15 cellular contexts compared by ENCODE assay signal in genomic region chr6:122408697-122409458, GRCh38. TPM values are rescaled to one million over a fixed set of nuclear protein-coding genes. Genes with fewer than 3 reads are reported as not detected.
DNase-seq lines count a peak whose midpoint lies in the region; TF ChIP-seq lines count a peak whose summit lies in the region.
"Had no signal": no experiment of that assay in that cellular context is flagged by ENCODE, and none has a peak within 500 bp of the region (broad histone marks: within the 10 kb centered on the region; RNA-seq: fewer than 3 reads in every experiment).

No MANE protein-coding gene starts in this region.

- peak overlapping the region; percentile 32 for H3K4me3 ChIP-seq in A673 (ENCODE audit: low read depth, low read length, poor library complexity, severe bottlenecking)
- no peak overlapping the region for H3K4me3 ChIP-seq in CD4-positive, alpha-beta memory T cell (ENCODE audit: low read length in 2 of 2)
- H3K4me3 ChIP-seq: left lung had no signal

- peak overlapping the region; percentile 79 for H3K27ac ChIP-seq in A673 (ENCODE audit: low read depth, low read length, poor library complexity, severe bottlenecking)
- H3K27ac ChIP-seq in CD4-positive, alpha-beta memory T cell (ENCODE audit: low read depth, low read length), result peak overlapping the region; percentile 45
- H3K27ac ChIP-seq: left lung had no signal

- H3K36me3 Mint-ChIP-seq in CD4-positive, alpha-beta memory T cell, result peaks cover 17% of the 10 kb centered on the region in 2 donors
- peaks cover 48% of the 10 kb centered on the region for H3K36me3 Mint-ChIP-seq in activated CD4-positive, alpha-beta memory T cell treated with anti-CD3 and anti-CD28 coated beads, Interleukin-2, amount 10 ng/mL, durations not matched to agents 7 days and 5 days (ENCODE audit: low read depth)
- H3K36me3 Mint-ChIP-seq in immature natural killer cell, result peaks cover 14 to 16% (median 16%) of the 10 kb centered on the region in 3 donors

- peaks cover 17% of the 10 kb centered on the region for H3K36me3 ChIP-seq in A673 (ENCODE audit: insufficient read depth, low read length, poor library complexity, severe bottlenecking)
- H3K36me3 ChIP-seq in CD4-positive, alpha-beta memory T cell (ENCODE audit: insufficient read depth, low read length), result no peaks in the 10 kb centered on the region

- H3K27me3 ChIP-seq in A673 (replicated peaks; ENCODE audit: insufficient read depth, low read depth, low read length, poor library complexity), result no peaks in the 10 kb centered on the region
- no peaks in the 10 kb centered on the region for H3K27me3 ChIP-seq in CD4-positive, alpha-beta memory T cell (ENCODE audit: insufficient read depth, low read length)
- H3K27me3 ChIP-seq: left lung had no signal

- H3K27me3 Mint-ChIP-seq in CD4-positive, alpha-beta memory T cell, result no peaks in the 10 kb centered on the region
- no peaks in the 10 kb centered on the region for H3K27me3 Mint-ChIP-seq in activated CD4-positive, alpha-beta memory T cell treated with anti-CD3 and anti-CD28 coated beads, Interleukin-2, amount 10 ng/mL, durations not matched to agents 7 days and 5 days
- no peaks in the 10 kb centered on the region for H3K27me3 Mint-ChIP-seq in immature natural killer cell (ENCODE audit: low read depth in 3 of 3)

- peak overlapping the region; percentile 70 to 85 (median 75) for H3K4me3 Mint-ChIP-seq in CD4-positive, alpha-beta memory T cell
- peak overlapping the region; percentile 36 for H3K4me3 Mint-ChIP-seq in activated CD4-positive, alpha-beta memory T cell treated with anti-CD3 and anti-CD28 coated beads, Interleukin-2, amount 10 ng/mL, durations not matched to agents 7 days and 5 days
- H3K4me3 Mint-ChIP-seq in immature natural killer cell, result peak overlapping the region; percentile 57 to 74 (median 61)

- DNase-seq in A673 (ENCODE audit: low spot score), result peak; percentile 84
- DNase-seq in CD4-positive, alpha-beta memory T cell, result peak in 4 of 5 donors; percentile 30 to 44 (median 35)
- no peak for DNase-seq in activated CD4-positive, alpha-beta memory T cell treated with anti-CD3 and anti-CD28 coated beads, Interleukin-2, amount 10 ng/mL, durations not matched to agents 7 days and 5 days
- DNase-seq in immature natural killer cell, result peak in 1 of 3 donors; percentile 4
- DNase-seq in HuH-7 (ENCODE audit: low spot score), result no peak
- no peak for DNase-seq in NCI-H526 treated with DMSO at 0.1 percent for 48 hours (lab: John Stamatoyannopoulos, UW)
- no peak for DNase-seq in NCI-H2107 treated with DMSO at 0.1 percent for 48 hours (lab: John Stamatoyannopoulos, UW; ENCODE audit: unreplicated experiment)
- DNase-seq: dermis blood vessel endothelial cell, left lung, NCI-H2029 treated with DMSO at 0.1 percent for 48 hours, NCI-H526, OCI-M1, SIG-M5, substantia nigra, T-helper 9 cell had no signal

- peaks cover 0 to 3% (median 0%) of the 10 kb centered on the region in 8 donors for H3K9me3 Mint-ChIP-seq in CD4-positive, alpha-beta memory T cell
- no peaks in the 10 kb centered on the region for H3K9me3 Mint-ChIP-seq in activated CD4-positive, alpha-beta memory T cell treated with anti-CD3 and anti-CD28 coated beads, Interleukin-2, amount 10 ng/mL, durations not matched to agents 7 days and 5 days
- no peaks in the 10 kb centered on the region for H3K9me3 Mint-ChIP-seq in immature natural killer cell

- CTCF ChIA-PET in A673 (lab: Charles Lee), result no interaction called here
- CTCF ChIA-PET in CD4-positive, alpha-beta memory T cell (lab: Charles Lee; ENCODE audit: partially characterized antibody), result interaction anchor here (0.7 to 1.5 kb wide), 3 partner anchors 9 to 83 kb away, joined by 3 to 5 read pairs (median 4); partner anchors contain the start of gene HSF2
- CTCF ChIA-PET in activated CD4-positive, alpha-beta memory T cell treated with anti-CD3 and anti-CD28 coated beads, Interleukin-2, amount 10 ng/mL, durations not matched to agents 7 days and 5 days (lab: Charles Lee), result interaction anchor here (0.7 to 1.9 kb wide), 3 partner anchors 10 to 34 kb away, joined by 4 to 7 read pairs (median 5); partner anchors contain the start of gene HSF2

- peaks cover 34 to 71% (median 54%) of the 10 kb centered on the region in 4 donors for H3K4me1 Mint-ChIP-seq in CD4-positive, alpha-beta memory T cell
- H3K4me1 Mint-ChIP-seq in activated CD4-positive, alpha-beta memory T cell treated with anti-CD3 and anti-CD28 coated beads, Interleukin-2, amount 10 ng/mL, durations not matched to agents 7 days and 5 days, result peaks cover 19% of the 10 kb centered on the region
- H3K4me1 Mint-ChIP-seq in immature natural killer cell, result peaks cover 23 to 73% of the 10 kb centered on the region in 2 donors

- POLR2A ChIA-PET in A673 (lab: Charles Lee; ENCODE audit: low non-redundant PET), result no interaction called here
- POLR2A ChIA-PET in CD4-positive, alpha-beta memory T cell (lab: Charles Lee; ENCODE audit: partially characterized antibody), result interaction anchor here (1.0 to 4.5 kb wide), 4 partner anchors 10 to 63 kb away, joined by 3 to 23 read pairs (median 7); partner anchors contain the start of genes HSF2 and SERINC1
- POLR2A ChIA-PET in activated CD4-positive, alpha-beta memory T cell treated with anti-CD3 and anti-CD28 coated beads, Interleukin-2, amount 10 ng/mL, durations not matched to agents 7 days and 5 days (lab: Charles Lee), result interaction anchor here (2.1 kb wide), 1 partner anchor 63 kb away, joined by 7 read pairs; the partner anchor contains the start of gene SERINC1

- H3K9me3 ChIP-seq in A673 (ENCODE audit: low read depth, low read length, poor library complexity, severe bottlenecking), result no peaks in the 10 kb centered on the region
- no peaks in the 10 kb centered on the region for H3K9me3 ChIP-seq in CD4-positive, alpha-beta memory T cell (ENCODE audit: control insufficient read depth in 1 of 2, low read length in 2 of 2)
- H3K9me3 ChIP-seq: left lung had no signal

- H3K27ac Mint-ChIP-seq in CD4-positive, alpha-beta memory T cell, result peak overlapping the region; percentile 76 to 95 (median 88)
- H3K27ac Mint-ChIP-seq in activated CD4-positive, alpha-beta memory T cell treated with anti-CD3 and anti-CD28 coated beads, Interleukin-2, amount 10 ng/mL, durations not matched to agents 7 days and 5 days, result peak overlapping the region; percentile 50
- H3K27ac Mint-ChIP-seq in immature natural killer cell, result peak overlapping the region; percentile 10 to 75 (median 70)

- BruUV-seq in A673 (replicated peaks; lab: Mats Ljungman, UMichigan), result no TSS peak

- TF ChIP-seq CTCF in A673 (conservative IDR thresholded peaks at IDR 0.05; ENCODE audit: low read depth, low read length), result no peak

- H3K4me1 ChIP-seq in A673 (ENCODE audit: insufficient read depth, low read length, poor library complexity, severe bottlenecking), result peaks cover 31% of the 10 kb centered on the region
- H3K4me1 ChIP-seq in CD4-positive, alpha-beta memory T cell (ENCODE audit: insufficient read depth, low read length), result peaks cover 25% of the 10 kb centered on the region
- H3K4me1 ChIP-seq: left lung had no signal

- intact Hi-C loops in A673 (cut with micrococcal nuclease; ENCODE audit: unreplicated experiment), result loop anchor here (10.0 kb wide), 1 partner anchor 426 kb away; no protein-coding TSS in a partner anchor
- intact Hi-C loops in CD4-positive, alpha-beta memory T cell (cut with micrococcal nuclease), result loop anchor here (1.0 to 2.0 kb wide), 2 partner anchors 10 to 62 kb away; partner anchors contain the start of genes HSF2 and SERINC1

RNA-seq across cellular contexts. Expression of gene HSF2, which starts 9.4 kb away (rescaled TPM):
- 27.5 and 31.3 TPM in 2 replicates for total RNA-seq in A673 (2021)
- total RNA-seq in CD4-positive, alpha-beta memory T cell, result 10 to 100 TPM; 15.7 to 17.4 TPM
- polyA plus RNA-seq in CD4-positive, alpha-beta memory T cell, result 10 to 100 TPM; 15.8 to 20.7 TPM
- total RNA-seq in activated CD4-positive, alpha-beta memory T cell treated with anti-CD3 and anti-CD28 coated beads, Interleukin-2, amount 10 ng/mL, durations not matched to agents 7 days and 5 days, result 10 to 100 TPM; 12.0 to 13.3 TPM
- 10 to 100 TPM in 2 of 3 donors, 1 to 10 TPM in 1; 5.3 to 12.2 (median 11.6) TPM for polyA plus RNA-seq in immature natural killer cell

Comparison
In these comparisons a context has a peak if more than half of its experiments do, and no peak if none do; other contexts are left out.
1. DNase-seq: peak in A673 (single experiment) and CD4-positive, alpha-beta memory T cell (4 of 5); none in activated CD4-positive, alpha-beta memory T cell treated with anti-CD3 and anti-CD28 coated beads, Interleukin-2, amount 10 ng/mL, durations not matched to agents 7 days and 5 days (single experiment), HuH-7 (single experiment), NCI-H526 treated with DMSO at 0.1 percent for 48 hours (single experiment) and NCI-H2107 treated with DMSO at 0.1 percent for 48 hours (single experiment).
2. Peak in every context shown above with its lines, with median percentiles within 50 percentile points of each other: H3K27ac Mint-ChIP-seq and H3K4me3 Mint-ChIP-seq.